31 cellular contexts compared by ENCODE assay signal in the genomic region with DNA sequence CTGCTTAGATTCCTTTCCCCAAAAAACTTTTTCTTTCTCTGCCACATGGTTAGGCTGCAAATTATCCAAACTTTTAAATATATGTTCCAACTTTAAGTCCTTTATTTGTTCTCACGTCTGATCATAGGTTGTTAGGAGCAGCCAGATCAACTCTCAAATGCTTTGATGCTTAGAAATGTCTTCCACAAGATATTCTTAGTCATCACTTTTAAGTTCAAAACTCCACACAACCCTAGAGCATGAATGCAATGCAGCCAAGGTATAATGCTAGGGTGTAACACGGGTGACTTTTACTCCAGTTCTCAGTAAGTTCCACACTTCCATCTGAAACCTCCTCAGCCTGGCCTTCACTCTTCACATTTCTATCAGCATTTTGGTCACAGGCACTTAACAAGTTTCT.
DNase-seq lines count a peak whose midpoint lies in the region; ATAC-seq, FAIRE-seq and TF ChIP-seq lines count a peak whose summit lies in the region.
"Had no signal": no experiment of that assay in that cellular context is flagged by ENCODE, and none has a peak within 500 bp of the region (broad histone marks: within the 10 kb centered on the region; RNA-seq: fewer than 3 reads in every experiment).

No MANE protein-coding gene starts in this region.

- no peak overlapping the region for H2BK5ac ChIP-seq in H1 (ENCODE audit: low read depth, low read length)

- H2AFZ ChIP-seq in HepG2 (ENCODE audit: low read length) = no peak overlapping the region
- H2AFZ ChIP-seq in H1 (ENCODE audit: low read length) = 0 out of 2 replicates have a peak overlapping the region, but pooled peaks have one; percentile 84

- H3K9me3 ChIP-seq in HepG2 (ENCODE audit: low read length) (peaks cover 74% of the 10 kb centered on the region), right lobe of liver (no peaks in the 10 kb centered on the region), A549 (0 out of 3 replicates have a peak, but pooled peaks cover 3% of the 10 kb centered on the region), H1 (ENCODE audit: insufficient read depth in 2 of 2, low read depth in 1 of 2, low read length in 1 of 2) (no peaks in the 10 kb centered on the region)
- H3K9me3 ChIP-seq: BE2C, Caco-2 had no signal

- H4K20me1 ChIP-seq in HepG2 (ENCODE audit: insufficient read depth, low read length) = no peaks in the 10 kb centered on the region
- H4K20me1 ChIP-seq in H1 (replicated peaks in 1 of 2; ENCODE audit: control insufficient read depth in 1 of 2, insufficient read depth in 2 of 2, low read length in 2 of 2) = no peaks in the 10 kb centered on the region
- H4K20me1 ChIP-seq: BLaER1; BLaER1 treated with 17β-estradiol and CSF1 and Interleukin-3, amounts not matched to agents 10 nM and 100 nM had no signal

- H2BK120ac ChIP-seq in H1 (replicated peaks; ENCODE audit: low read depth, low read length) = no peak overlapping the region

- no peak overlapping the region for H3K18ac ChIP-seq in H1 (ENCODE audit: extremely low read depth, low read length)

- in situ Hi-C loops in HepG2 (cut with HindIII; ENCODE audit: extremely low pct_ligation_motif_present, low pct_unique_long_range_greater_than_20kb) = no loop called here

- no peak for TF ChIP-seq CTCF in HepG2 (CRISPR knock-in tag; IDR thresholded peaks at IDR 0.05)
- TF ChIP-seq CTCF in right lobe of liver (IDR thresholded peaks at IDR 0.05) = no peak
- no peak for TF ChIP-seq CTCF in A549 (IDR thresholded peaks at IDR 0.05)
- no peak for TF ChIP-seq CTCF in H1 (IDR thresholded peaks at IDR 0.05; ENCODE audit: control extremely low read depth in 1 of 3, insufficient read depth in 1 of 3, low read depth in 1 of 3, low read length in 3 of 3)
- TF ChIP-seq CTCF in D721Med (IDR thresholded peaks at IDR 0.05; ENCODE audit: insufficient read depth, missing control alignments) = no peak

- TF ChIP-seq EP300 in HepG2 (IDR thresholded peaks at IDR 0.05; ENCODE audit: low read depth in 2 of 2, low read length in 2 of 2) = no peak
- no peak for TF ChIP-seq EP300 in HepG2 (CRISPR knock-in tag; IDR thresholded peaks at IDR 0.05; ENCODE audit: borderline replicate concordance)
- TF ChIP-seq EP300 in A549 (IDR thresholded peaks at IDR 0.05) = no peak
- TF ChIP-seq EP300 in H1 (IDR thresholded peaks at IDR 0.05; ENCODE audit: borderline replicate concordance in 1 of 2, low read depth in 2 of 2, low read length in 2 of 2) = no peak

- TF ChIP-seq RAD21 in HepG2 (CRISPR knock-in tag; IDR thresholded peaks at IDR 0.05) (no peak), A549 (conservative IDR thresholded peaks at IDR 0.05 in 1 of 2, IDR thresholded peaks at IDR 0.05 in 1 of 2) (no peak), H1 (IDR thresholded peaks at IDR 0.05 in 1 of 2, conservative IDR thresholded peaks at IDR 0.05 in 1 of 2; ENCODE audit: low read depth in 2 of 2, low read length in 2 of 2) (no peak)

- no peak overlapping the region for H4K91ac ChIP-seq in H1 (replicated peaks; ENCODE audit: insufficient read length, low read length)

- H3K79me2 ChIP-seq in HepG2 (ENCODE audit: insufficient read depth, low read length) (no peaks in the 10 kb centered on the region), H1 (ENCODE audit: control insufficient read depth in 1 of 2, insufficient read depth in 2 of 2, low read length in 2 of 2) (no peaks in the 10 kb centered on the region)

- H3K27me3 ChIP-seq in HepG2 (ENCODE audit: control insufficient read depth in 1 of 2, insufficient read depth in 2 of 2, low read length in 2 of 2) = no peaks in the 10 kb centered on the region; a peak in 1 of 5 replicates
- H3K27me3 ChIP-seq in right lobe of liver = no peaks in the 10 kb centered on the region
- no peaks in the 10 kb centered on the region for H3K27me3 ChIP-seq in H1 (replicated peaks in 1 of 4; ENCODE audit: control insufficient read depth in 3 of 4, extremely low read depth in 1 of 4, insufficient read depth in 3 of 4, low read length in 3 of 4)
- H3K27me3 ChIP-seq: BE2C; BLaER1; BLaER1 treated with 17β-estradiol and CSF1 and Interleukin-3, amounts not matched to agents 10 nM and 100 nM had no signal

- no peak overlapping the region for H2BK12ac ChIP-seq in H1 (ENCODE audit: low read depth, low read length)

- H3K14ac ChIP-seq in H1 (ENCODE audit: insufficient read length) = no peak overlapping the region

- no peak for ATAC-seq in HepG2
- no peak for ATAC-seq in right lobe of liver
- ATAC-seq in A549 = no peak
- ATAC-seq: CD8-positive, alpha-beta T cell had no signal

- CTCF ChIA-PET in HepG2 (lab: Yijun Ruan, JAX; ENCODE audit: low intra/inter-chr PET ratio, low total read pairs) (no interaction called here), A549 (lab: Yijun Ruan, JAX) (no interaction called here), H1 (lab: Charles Lee; ENCODE audit: partially characterized antibody) (interaction anchor here (0.9 kb wide), 1 partner anchor 10 kb away, joined by 3 read pairs; no protein-coding TSS in a partner anchor)

- no peaks in the 10 kb centered on the region for H3K36me3 ChIP-seq in HepG2 (replicated peaks in 1 of 2; ENCODE audit: control insufficient read depth in 1 of 2, insufficient read depth in 2 of 2, low read length in 2 of 2)
- H3K36me3 ChIP-seq in right lobe of liver = no peaks in the 10 kb centered on the region
- H3K36me3 ChIP-seq in H1 (ENCODE audit: control insufficient read depth in 2 of 4, insufficient read depth in 4 of 4, low read length in 3 of 4) = no peaks in the 10 kb centered on the region
- H3K36me3 ChIP-seq: BE2C; BLaER1; BLaER1 treated with 17β-estradiol and CSF1 and Interleukin-3, amounts not matched to agents 10 nM and 100 nM had no signal

- H3K56ac ChIP-seq in H1 (replicated peaks; ENCODE audit: insufficient read length, low read depth, low read length) = no peak overlapping the region

- H2AK5ac ChIP-seq in H1 (ENCODE audit: low read depth, low read length) = no peak overlapping the region

- H3K79me1 ChIP-seq in H1 (ENCODE audit: low read depth, low read length) = no peaks in the 10 kb centered on the region

- H3K4me2 ChIP-seq in HepG2 (ENCODE audit: low read depth, low read length) = no peak overlapping the region
- no peak overlapping the region for H3K4me2 ChIP-seq in A549
- no peak overlapping the region for H3K4me2 ChIP-seq in H1 (ENCODE audit: insufficient read depth in 1 of 2, low read depth in 2 of 2, low read length in 2 of 2)
- H3K4me2 ChIP-seq: BLaER1; BLaER1 treated with 17β-estradiol and CSF1 and Interleukin-3, amounts not matched to agents 10 nM and 100 nM had no signal

- H3K4me3 ChIP-seq in HepG2 (replicated peaks in 1 of 3; ENCODE audit: insufficient read depth in 1 of 3, low read depth in 2 of 3, low read length in 3 of 3) = no peak overlapping the region
- no peak overlapping the region for H3K4me3 ChIP-seq in right lobe of liver
- H3K4me3 ChIP-seq in A549 = no peak overlapping the region
- no peak overlapping the region for H3K4me3 ChIP-seq in H1 (ENCODE audit: extremely low read depth in 1 of 4, insufficient read depth in 2 of 4, low read depth in 3 of 4, low read length in 4 of 4)
- H3K4me3 ChIP-seq: BLaER1; BLaER1 treated with 17β-estradiol and CSF1 and Interleukin-3, amounts not matched to agents 10 nM and 100 nM had no signal

- FAIRE-seq in HepG2 (lab: Jason Lieb, UNC) = no peak
- no peak for FAIRE-seq in A549 (lab: Jason Lieb, UNC)
- no peak for FAIRE-seq in H1 (lab: Jason Lieb, UNC)
- no peak for FAIRE-seq in D721Med (lab: Jason Lieb, UNC)
- FAIRE-seq: A204.1 had no signal

- POLR2A ChIA-PET in HepG2 (lab: Yijun Ruan, JAX) = no interaction called here
- POLR2A ChIA-PET in A549 (lab: Yijun Ruan, JAX) = no interaction called here
- POLR2A ChIA-PET in H1 (lab: Charles Lee; ENCODE audit: partially characterized antibody) = no interaction called here

- TF ChIP-seq POLR2A in HepG2 (IDR thresholded peaks at IDR 0.05; ENCODE audit: insufficient read depth in 1 of 2, low read depth in 2 of 2, low read length in 2 of 2) (no peak), right lobe of liver (IDR thresholded peaks at IDR 0.05) (no peak), A549 (IDR thresholded peaks at IDR 0.05; ENCODE audit: low read length) (no peak), H1 (IDR thresholded peaks at IDR 0.05; ENCODE audit: control extremely low read depth in 1 of 2, low read depth in 2 of 2, low read length in 2 of 2) (no peak)

- no peak overlapping the region for H2BK15ac ChIP-seq in H1 (ENCODE audit: low read length)

- H3K23me2 ChIP-seq in H1 (ENCODE audit: low read depth, low read length) = no peaks in the 10 kb centered on the region

- no peak overlapping the region for H4K5ac ChIP-seq in H1 (ENCODE audit: insufficient read length, low read depth, low read length)

- no peak overlapping the region for H2BK20ac ChIP-seq in H1 (ENCODE audit: low read length)

- H3K9ac ChIP-seq in HepG2 (ENCODE audit: insufficient read depth, low read depth, low read length) (no peak overlapping the region), H1 (replicated peaks in 1 of 4; ENCODE audit: extremely low read depth in 1 of 4, low read depth in 3 of 4, low read length in 3 of 4) (no peak overlapping the region)
- H3K9ac ChIP-seq: BLaER1; BLaER1 treated with 17β-estradiol and CSF1 and Interleukin-3, amounts not matched to agents 10 nM and 100 nM had no signal

- WGBS in HepG2 (ENCODE audit: low lambda C conversion rate) = 0% methylated on average over 2 of the region's 2 CpGs
- 34% methylated on average over 2 of the region's 2 CpGs for WGBS in right lobe of liver (ENCODE audit: insufficient coverage, low coverage, low lambda C conversion rate, missing lambda C conversion rate)
- WGBS in A549 (ENCODE audit: missing lambda C conversion rate) = 1% methylated on average over 2 of the region's 2 CpGs
- WGBS in H1 (ENCODE audit: extremely low coverage in 1 of 2, insufficient coverage in 1 of 2, insufficient read length in 1 of 2, insufficient replicate concordance in 2 of 2, low coverage in 1 of 2, low lambda C conversion rate in 2 of 2, missing lambda C conversion rate in 1 of 2), 2 experiments = 95% methylated on average over 2 of the region's 2 CpGs; no CpG with 5 or more reads in 1 of the 2 experiments

- H3K23ac ChIP-seq in H1 (ENCODE audit: insufficient read length) = no peak overlapping the region

- intact Hi-C loops in HepG2 (cut with micrococcal nuclease; ENCODE audit: unreplicated experiment) (no loop called here), right lobe of liver (cut with DNase I) (no loop called here)

- no peak for DNase-seq in HepG2 (ENCODE audit: low spot score)
- no peak for DNase-seq in right lobe of liver
- no peak for DNase-seq in A549 (ENCODE audit: low read depth in 1 of 2, low spot score in 1 of 2)
- DNase-seq in H1 (ENCODE audit: low read depth in 1 of 2, low spot score in 2 of 2) = no peak
- no peak for DNase-seq in D721Med (ENCODE audit: insufficient read length, low spot score)
- no peak for DNase-seq in iPS-NIHi11 (ENCODE audit: low spot score)
- DNase-seq: 8988T; ACHN; AML-193; BE2C; C1 segment of cervical spinal cord; Caco-2; Calu3; CD4-positive, alpha-beta memory T cell; CD4-positive, alpha-beta T cell; CD4-positive, CD25-positive, alpha-beta regulatory T cell; CD8-positive, alpha-beta memory T cell; CD8-positive, alpha-beta T cell; COR-L47; DMS 273 treated with DMSO at 0.1 percent for 48 hours; DMS153; DMS53; DMS79; DMS79 treated with DMSO at 0.1 percent for 48 hours; DND-41; EL had no signal

- H3K4me1 ChIP-seq in HepG2 (ENCODE audit: insufficient read depth, low read length) (no peaks in the 10 kb centered on the region), right lobe of liver (no peaks in the 10 kb centered on the region), A549 (no peaks in the 10 kb centered on the region), H1 (replicated peaks in 1 of 4; ENCODE audit: control insufficient read depth in 3 of 4, insufficient read depth in 4 of 4, low read length in 3 of 4) (0 out of 7 replicates have a peak, but pooled peaks cover 0 to 1% (median 0%) of the 10 kb centered on the region in 4 experiments)
- H3K4me1 ChIP-seq: BE2C, Caco-2 had no signal

- H4K8ac ChIP-seq in H1 (ENCODE audit: extremely low read depth, insufficient read depth, low read length) = no peak overlapping the region

- H3K27ac ChIP-seq in HepG2 (ENCODE audit: extremely low read length, insufficient read depth, low read length) (no peak overlapping the region), right lobe of liver (no peak overlapping the region), A549 (no peak overlapping the region), H1 (ENCODE audit: low read depth, low read length) (no peak overlapping the region)
- H3K27ac ChIP-seq: 22Rv1; BLaER1; BLaER1 treated with 17β-estradiol and CSF1 and Interleukin-3, amounts not matched to agents 10 nM and 100 nM; C4-2B had no signal

- no TSS peak for BruUV-seq in HepG2 (replicated peaks; lab: Mats Ljungman, UMichigan)

- H3K4ac ChIP-seq in H1 (replicated peaks; ENCODE audit: insufficient read length, low read depth, low read length) = no peak overlapping the region
